30 cellular contexts compared by ENCODE assay signal in the genomic region with DNA sequence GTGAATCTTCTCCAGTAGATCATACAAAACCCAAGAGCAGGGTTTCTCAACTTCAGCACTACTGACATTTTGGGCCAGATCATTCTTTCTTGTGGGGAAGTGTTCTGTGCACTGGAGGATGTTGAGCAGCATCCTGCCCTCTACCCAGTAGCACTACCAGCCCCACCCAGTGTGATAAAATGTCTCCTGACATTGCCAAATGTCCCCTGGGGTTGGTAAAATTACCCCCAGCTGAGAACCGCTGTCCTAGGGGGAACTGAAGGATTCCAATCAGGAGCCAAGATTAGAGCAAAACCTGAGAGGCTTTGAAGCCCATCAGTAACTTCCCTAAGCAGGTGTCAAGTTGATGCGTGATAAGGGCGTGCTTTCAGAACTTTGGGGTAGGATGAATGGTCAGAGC.
DNase-seq lines count a peak whose midpoint lies in the region; ATAC-seq and TF ChIP-seq lines count a peak whose summit lies in the region.
"Had no signal": no experiment of that assay in that cellular context is flagged by ENCODE, and none has a peak within 500 bp of the region (broad histone marks: within the 10 kb centered on the region; RNA-seq: fewer than 3 reads in every experiment).

No MANE protein-coding gene starts in this region.

- intact Hi-C loops in activated CD8-positive, alpha-beta T cell treated with anti-CD3 and anti-CD28 coated beads for 36 hours (cut with micrococcal nuclease) = no loop called here

- no peak overlapping the region for H3K4me3 Mint-ChIP-seq in activated CD8-positive, alpha-beta T cell treated with anti-CD3 and anti-CD28 coated beads, Interleukin-2, amount 10 ng/mL, durations not matched to agents 7 days and 5 days
- no peak overlapping the region for H3K4me3 Mint-ChIP-seq in activated CD8-positive, alpha-beta T cell treated with anti-CD3 and anti-CD28 coated beads for 36 hours
- no peak overlapping the region for H3K4me3 Mint-ChIP-seq in activated T-helper 17 cell treated with anti-CD3 and anti-CD28 coated beads, Interleukin-2, amount 50 U/mL, for 72 hours
- H3K4me3 Mint-ChIP-seq: CD8-positive, alpha-beta memory T cell; GM23338; H9; HFFc6 had no signal

- H3K4me2 ChIP-seq in BLaER1 treated with 17β-estradiol and CSF1 and Interleukin-3, amounts not matched to agents 10 nM and 100 nM = peak overlapping the region in 9 of 11 experiments; percentile 6 to 48 (median 37); a peak in 14 of 22 replicates
- H3K4me2 ChIP-seq: GM23338 had no signal

- H3K9ac ChIP-seq in BLaER1 treated with 17β-estradiol and CSF1 and Interleukin-3, amounts not matched to agents 10 nM and 100 nM = no peak overlapping the region

- no peaks in the 10 kb centered on the region for H3K27me3 ChIP-seq in BLaER1 treated with 17β-estradiol and CSF1 and Interleukin-3, amounts not matched to agents 10 nM and 100 nM
- no peaks in the 10 kb centered on the region for H3K27me3 ChIP-seq in neutrophil
- H3K27me3 ChIP-seq: MG63 had no signal

- no peak for TF ChIP-seq CTCF in activated CD8-positive, alpha-beta T cell treated with anti-CD3 and anti-CD28 coated beads for 36 hours (IDR thresholded peaks at IDR 0.05)
- TF ChIP-seq CTCF in neutrophil (IDR thresholded peaks at IDR 0.05) = no peak

- no peak for ATAC-seq in activated CD8-positive, alpha-beta T cell treated with anti-CD3 and anti-CD28 coated beads, Interleukin-2, amount 10 ng/mL, durations not matched to agents 7 days and 5 days
- ATAC-seq in activated CD8-positive, alpha-beta T cell treated with anti-CD3 and anti-CD28 coated beads for 36 hours = no peak
- ATAC-seq in activated T-helper 17 cell treated with anti-CD3 and anti-CD28 coated beads, Interleukin-2, amount 50 U/mL, for 72 hours (replicated peaks) = no peak
- ATAC-seq in HG02678 (IDR thresholded peaks at IDR 0.05; ENCODE audit: unreplicated experiment) = no peak
- ATAC-seq: GM12878, GM23338, Panc1 had no signal

- CTCF ChIA-PET in activated CD8-positive, alpha-beta T cell treated with anti-CD3 and anti-CD28 coated beads, Interleukin-2, amount 10 ng/mL, durations not matched to agents 7 days and 5 days (lab: Charles Lee) = no interaction called here
- CTCF ChIA-PET in activated CD8-positive, alpha-beta T cell treated with anti-CD3 and anti-CD28 coated beads for 36 hours (lab: Charles Lee) = no interaction called here

- peak overlapping the region; percentile 20 for H3K27ac Mint-ChIP-seq in activated CD8-positive, alpha-beta T cell treated with anti-CD3 and anti-CD28 coated beads, Interleukin-2, amount 10 ng/mL, durations not matched to agents 7 days and 5 days
- no peak overlapping the region for H3K27ac Mint-ChIP-seq in activated CD8-positive, alpha-beta T cell treated with anti-CD3 and anti-CD28 coated beads for 36 hours
- peak overlapping the region; percentile 11 for H3K27ac Mint-ChIP-seq in activated T-helper 17 cell treated with anti-CD3 and anti-CD28 coated beads, Interleukin-2, amount 50 U/mL, for 72 hours
- H3K27ac Mint-ChIP-seq: GM23338, HFFc6 had no signal

- H3K4me3 ChIP-seq in BLaER1 treated with 17β-estradiol and CSF1 and Interleukin-3, amounts not matched to agents 10 nM and 100 nM = no peak overlapping the region
- no peak overlapping the region for H3K4me3 ChIP-seq in neutrophil (ENCODE audit: low read depth in 1 of 2, low read length in 1 of 2)
- H3K4me3 ChIP-seq: GM12878, GM23338, MG63 had no signal

- H3K27me3 Mint-ChIP-seq in activated CD8-positive, alpha-beta T cell treated with anti-CD3 and anti-CD28 coated beads, Interleukin-2, amount 10 ng/mL, durations not matched to agents 7 days and 5 days (ENCODE audit: low read depth) = no peaks in the 10 kb centered on the region
- H3K27me3 Mint-ChIP-seq in activated CD8-positive, alpha-beta T cell treated with anti-CD3 and anti-CD28 coated beads for 36 hours = no peaks in the 10 kb centered on the region
- no peaks in the 10 kb centered on the region for H3K27me3 Mint-ChIP-seq in activated T-helper 17 cell treated with anti-CD3 and anti-CD28 coated beads, Interleukin-2, amount 50 U/mL, for 72 hours
- H3K27me3 Mint-ChIP-seq: CD8-positive, alpha-beta memory T cell had no signal

- H3K4me1 ChIP-seq in BLaER1 treated with 17β-estradiol and CSF1 and Interleukin-3, amounts not matched to agents 10 nM and 100 nM = peaks cover 0 to 23% (median 11%) of the 10 kb centered on the region in 10 experiments; a peak in 15 of 20 replicates
- H3K4me1 ChIP-seq in neutrophil (ENCODE audit: control insufficient read depth in 1 of 2, insufficient read depth in 1 of 2, low read depth in 1 of 2, low read length in 1 of 2) = peaks cover 22 to 26% of the 10 kb centered on the region in 2 experiments

- H3K9me3 ChIP-seq in BLaER1 treated with 17β-estradiol and CSF1 and Interleukin-3, amounts not matched to agents 10 nM and 100 nM (replicated peaks in 1 of 11) = no peaks in the 10 kb centered on the region
- no peaks in the 10 kb centered on the region for H3K9me3 ChIP-seq in neutrophil
- H3K9me3 ChIP-seq: MG63 had no signal

- POLR2A ChIA-PET in activated CD8-positive, alpha-beta T cell treated with anti-CD3 and anti-CD28 coated beads, Interleukin-2, amount 10 ng/mL, durations not matched to agents 7 days and 5 days (lab: Charles Lee) = no interaction called here
- POLR2A ChIA-PET in activated CD8-positive, alpha-beta T cell treated with anti-CD3 and anti-CD28 coated beads for 36 hours (lab: Charles Lee) = no interaction called here

- DNase-seq in activated CD8-positive, alpha-beta T cell treated with anti-CD3 and anti-CD28 coated beads, Interleukin-2, amount 10 ng/mL, durations not matched to agents 7 days and 5 days = peak; percentile 21
- DNase-seq in activated CD8-positive, alpha-beta T cell treated with anti-CD3 and anti-CD28 coated beads for 36 hours = no peak
- no peak for DNase-seq in cerebellar cortex (ENCODE audit: low spot score)
- no peak for DNase-seq in AG20443 (ENCODE audit: low spot score)
- DNase-seq: 8988T; ACHN; C1 segment of cervical spinal cord; CD8-positive, alpha-beta memory T cell; DMS 273 treated with DMSO at 0.1 percent for 48 hours; DMS79; EL; GDM1; H9; HFFc6; KG1; MG63; NCI-H1417; NCI-H1694; NCI-H2029 treated with DMSO at 0.1 percent for 48 hours; NCI-H2227 treated with DMSO at 0.1 percent for 48 hours; NCI-H526 treated with DMSO at 0.1 percent for 48 hours; SHP77 had no signal

- peaks cover 6% of the 10 kb centered on the region for H3K4me1 Mint-ChIP-seq in activated CD8-positive, alpha-beta T cell treated with anti-CD3 and anti-CD28 coated beads, Interleukin-2, amount 10 ng/mL, durations not matched to agents 7 days and 5 days (ENCODE audit: low read depth)
- H3K4me1 Mint-ChIP-seq in activated CD8-positive, alpha-beta T cell treated with anti-CD3 and anti-CD28 coated beads for 36 hours (ENCODE audit: low read depth) = no peaks in the 10 kb centered on the region
- no peaks in the 10 kb centered on the region for H3K4me1 Mint-ChIP-seq in activated T-helper 17 cell treated with anti-CD3 and anti-CD28 coated beads, Interleukin-2, amount 50 U/mL, for 72 hours
- H3K4me1 Mint-ChIP-seq: CD8-positive, alpha-beta memory T cell; GM23338; H9 had no signal

- peaks cover 37 to 99% (median 72%) of the 10 kb centered on the region in 11 experiments for H3K36me3 ChIP-seq in BLaER1 treated with 17β-estradiol and CSF1 and Interleukin-3, amounts not matched to agents 10 nM and 100 nM
- peaks cover 14% of the 10 kb centered on the region for H3K36me3 ChIP-seq in neutrophil
- H3K36me3 ChIP-seq: MG63 had no signal

- no peaks in the 10 kb centered on the region; a peak in 1 of 22 replicates for H4K20me1 ChIP-seq in BLaER1 treated with 17β-estradiol and CSF1 and Interleukin-3, amounts not matched to agents 10 nM and 100 nM

- H3K9me3 Mint-ChIP-seq in activated CD8-positive, alpha-beta T cell treated with anti-CD3 and anti-CD28 coated beads, Interleukin-2, amount 10 ng/mL, durations not matched to agents 7 days and 5 days (ENCODE audit: insufficient read depth) = no peaks in the 10 kb centered on the region
- no peaks in the 10 kb centered on the region for H3K9me3 Mint-ChIP-seq in activated CD8-positive, alpha-beta T cell treated with anti-CD3 and anti-CD28 coated beads for 36 hours
- no peaks in the 10 kb centered on the region for H3K9me3 Mint-ChIP-seq in activated T-helper 17 cell treated with anti-CD3 and anti-CD28 coated beads, Interleukin-2, amount 50 U/mL, for 72 hours
- H3K9me3 Mint-ChIP-seq: CD8-positive, alpha-beta memory T cell; GM23338; H9; HFFc6 had no signal

- H3K27ac ChIP-seq in BLaER1 treated with 17β-estradiol and CSF1 and Interleukin-3, amounts not matched to agents 10 nM and 100 nM = no peak overlapping the region; a peak in 1 of 22 replicates
- H3K27ac ChIP-seq in neutrophil = peak overlapping the region; percentile 62
- H3K27ac ChIP-seq: RWPE1 had no signal

- peaks cover 12% of the 10 kb centered on the region for H3K36me3 Mint-ChIP-seq in activated CD8-positive, alpha-beta T cell treated with anti-CD3 and anti-CD28 coated beads, Interleukin-2, amount 10 ng/mL, durations not matched to agents 7 days and 5 days (ENCODE audit: low read depth)
- peaks cover 1% of the 10 kb centered on the region for H3K36me3 Mint-ChIP-seq in activated CD8-positive, alpha-beta T cell treated with anti-CD3 and anti-CD28 coated beads for 36 hours (ENCODE audit: low read depth)
- H3K36me3 Mint-ChIP-seq in activated T-helper 17 cell treated with anti-CD3 and anti-CD28 coated beads, Interleukin-2, amount 50 U/mL, for 72 hours (ENCODE audit: low read depth) = peaks cover 60% of the 10 kb centered on the region
